In the genomic region with DNA sequence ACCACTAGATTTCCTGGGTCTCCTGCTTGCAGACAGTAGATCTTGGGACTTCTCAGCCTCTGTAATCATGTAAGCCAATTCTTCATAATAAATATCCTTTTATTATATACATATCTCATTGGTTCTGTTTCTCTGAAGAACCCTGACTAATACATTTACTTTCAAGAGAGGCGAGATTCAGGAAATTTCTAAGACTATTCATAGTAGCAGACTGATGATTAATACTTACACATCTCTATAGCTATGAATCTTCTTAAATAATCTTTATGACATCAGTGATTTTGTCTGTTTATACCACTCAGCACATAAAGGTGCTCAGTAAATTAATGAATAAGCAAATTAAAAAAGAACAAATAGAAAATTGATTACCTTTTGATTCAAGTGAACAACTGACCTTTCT, we compare ENCODE assay signal across 31 cellular contexts.
"Had no signal": no experiment of that assay in that cellular context is flagged by ENCODE, and none has a peak within 500 bp of the region (broad histone marks: within the 10 kb centered on the region; RNA-seq: fewer than 3 reads in every experiment).

No MANE protein-coding gene starts in this region.

- H3K4me3 ChIP-seq: cardiac muscle cell, K562, MG63, Peyer's patch had no signal

- H3K27me3 ChIP-seq: brain microvascular endothelial cell, MG63, Peyer's patch had no signal

- ATAC-seq: activated CD8-positive, alpha-beta memory T cell treated with anti-CD3 and anti-CD28 coated beads, Interleukin-2, amount 10 ng/mL, durations not matched to agents 7 days and 5 days; activated naive CD8-positive, alpha-beta T cell treated with anti-CD3 and anti-CD28 coated beads, Interleukin-2, amount 50 U/mL, for 24 hours; K562 had no signal

- H3K9me3 ChIP-seq: MG63, Peyer's patch had no signal

- H3K27ac ChIP-seq: brain microvascular endothelial cell, cardiac muscle cell, Peyer's patch, RWPE1, VCaP had no signal

- FAIRE-seq: K562 had no signal

- H3K4me1 ChIP-seq: Peyer's patch had no signal

- H3K36me3 ChIP-seq: brain microvascular endothelial cell, cardiac muscle cell, MG63, Peyer's patch had no signal

- DNase-seq: activated B cell treated with CpG ODN at 0.5 μM for 24 hours; activated CD4-positive, alpha-beta memory T cell treated with anti-CD3 and anti-CD28 coated beads, Interleukin-2, amount 10 ng/mL, durations not matched to agents 7 days and 5 days; activated CD4-positive, alpha-beta T cell treated with anti-CD3 and anti-CD28 coated beads for 48 hours; activated CD4-positive, CD25-positive, alpha-beta regulatory T cell treated with anti-CD3 and anti-CD28 coated beads, Interleukin-2, amount 50 U/mL, for 72 hours; activated CD8-positive, alpha-beta memory T cell treated with anti-CD3 and anti-CD28 coated beads for 24 hours; activated CD8-positive, alpha-beta memory T cell treated with anti-CD3 and anti-CD28 coated beads, Interleukin-2, amount 10 ng/mL, durations not matched to agents 7 days and 5 days; activated CD8-positive, alpha-beta memory T cell treated with anti-CD3 and anti-CD28 coated beads, Interleukin-2, amount 50 U/mL, for 48 hours; activated effector memory CD4-positive, alpha-beta T cell treated with Interleukin-2 at 50 U/mL for 16 hours; activated naive CD4-positive, alpha-beta T cell treated with anti-CD3 and anti-CD28 coated beads, Interleukin-2, amount 10 ng/mL, durations not matched to agents 7 days and 5 days; activated naive CD8-positive, alpha-beta T cell treated with anti-CD3 and anti-CD28 coated beads, Interleukin-2, amount 50 U/mL, for 24 hours; activated T-cell treated with anti-CD3 and anti-CD28 coated beads, Interleukin-2, amount 50 U/mL, for 48 hours; anterior cingulate cortex; brain microvascular endothelial cell; MG63; MV-4-11; NCI-H1092; NCI-H1436 treated with DMSO at 0.1 percent for 48 hours; NCI-H1694 treated with DMSO at 0.1 percent for 48 hours; NCI-H2029; NCI-H345; NCI-H524 treated with DMSO at 0.1 percent for 48 hours; Peyer's patch; Right ventricle myocardium superior; SW 1271; T-helper 1 cell; T-helper 2 cell; T-helper 9 cell had no signal
